In genomic region chr12:55724226-55724939, GRCh38 we compare ENCODE assay signal across 1 cellular context.
A peak's percentile ranks its signal among the peaks of the same experiment; 100 is the strongest.
TF ChIP-seq lines count a peak whose summit lies in the region.

No MANE protein-coding gene starts in this region.

TF ChIP-seq in K562, 482 proteins besides CTCF, POLR2A, EP300 and RAD21 (continued from another document and continues in another):
- TF ChIP-seq POLR3A (IDR thresholded peaks at IDR 0.05; ENCODE audit: borderline replicate concordance, extremely low read depth, insufficient read depth, insufficient read length) (no peak), FOXP4 (CRISPR knock-in tag; IDR thresholded peaks at IDR 0.05; ENCODE audit: borderline replicate concordance) (no peak), PRMT5 (CRISPR knock-in tag; IDR thresholded peaks at IDR 0.05) (no peak), CBFA2T3 (IDR thresholded peaks at IDR 0.05) (no peak), HNRNPH1 (optimal IDR thresholded peaks at IDR 0.05; ENCODE audit: low read depth, low read length) (no peak), POLR2AphosphoS5 (IDR thresholded peaks at IDR 0.05; ENCODE audit: control insufficient read depth, insufficient read depth, low read depth, low read length) (peak; percentile 66; the same call in 1 of the 2 replicates), ZFP30 (CRISPR knock-in tag; IDR thresholded peaks at IDR 0.05; ENCODE audit: borderline replicate concordance) (no peak), ZEB2 (IDR thresholded peaks at IDR 0.05) (no peak), NR2C1 (IDR thresholded peaks at IDR 0.05) (no peak), NR2C1 (tag; IDR thresholded peaks at IDR 0.05) (no peak), NUFIP1 (IDR thresholded peaks at IDR 0.05; ENCODE audit: partially characterized antibody) (no peak), ZNF134 (CRISPR knock-in tag; conservative IDR thresholded peaks at IDR 0.05) (no peak), ZNF740 (CRISPR knock-in tag; IDR thresholded peaks at IDR 0.05) (no peak), ZNF740 (tag; IDR thresholded peaks at IDR 0.05) (no peak), L3MBTL2 (IDR thresholded peaks at IDR 0.05) (no peak), NR2C2 (CRISPR knock-in tag; IDR thresholded peaks at IDR 0.05) (no peak), NR2C2 (tag; IDR thresholded peaks at IDR 0.05) (no peak), SRSF7 (optimal IDR thresholded peaks at IDR 0.05; ENCODE audit: low read depth, low read length) (no peak), ZSCAN29 (IDR thresholded peaks at IDR 0.05) (no peak), SRSF9 (IDR thresholded peaks at IDR 0.05; ENCODE audit: borderline replicate concordance, low read depth, low read length) (no peak), GTF2F1 (IDR thresholded peaks at IDR 0.05; ENCODE audit: low read depth, low read length) (no peak), SUPT5H (IDR thresholded peaks at IDR 0.05) (peak; percentile 49; the same call in 1 of the 2 replicates), SIN3A (IDR thresholded peaks at IDR 0.05; ENCODE audit: borderline replicate concordance in 2 of 2, control insufficient read depth in 1 of 2, low read depth in 2 of 2, low read length in 2 of 2) (no peak), ZNF609 (CRISPR knock-in tag; IDR thresholded peaks at IDR 0.05; ENCODE audit: borderline replicate concordance) (no peak), ZBTB8A (IDR thresholded peaks at IDR 0.05; ENCODE audit: partially characterized antibody) (no peak), SREBF2 (CRISPR knock-in tag; IDR thresholded peaks at IDR 0.05) (no peak), ZNF431 (CRISPR knock-in tag; IDR thresholded peaks at IDR 0.05) (no peak), SMARCE1 (IDR thresholded peaks at IDR 0.05) (no peak), NR4A1 (CRISPR knock-in tag; IDR thresholded peaks at IDR 0.05) (no peak), NR4A1 (tag; IDR thresholded peaks at IDR 0.05) (no peak), ETV5 (CRISPR knock-in tag; IDR thresholded peaks at IDR 0.05; ENCODE audit: low read depth) (no peak), ZNF766 (CRISPR knock-in tag; conservative IDR thresholded peaks at IDR 0.05) (no peak), ZNF253 (CRISPR knock-in tag; conservative IDR thresholded peaks at IDR 0.05) (no peak), ESRRB (CRISPR knock-in tag; IDR thresholded peaks at IDR 0.05; ENCODE audit: borderline replicate concordance) (no peak), ZSCAN32 (CRISPR knock-in tag; IDR thresholded peaks at IDR 0.05) (no peak)
- TF ChIP-seq, protein P1, sequence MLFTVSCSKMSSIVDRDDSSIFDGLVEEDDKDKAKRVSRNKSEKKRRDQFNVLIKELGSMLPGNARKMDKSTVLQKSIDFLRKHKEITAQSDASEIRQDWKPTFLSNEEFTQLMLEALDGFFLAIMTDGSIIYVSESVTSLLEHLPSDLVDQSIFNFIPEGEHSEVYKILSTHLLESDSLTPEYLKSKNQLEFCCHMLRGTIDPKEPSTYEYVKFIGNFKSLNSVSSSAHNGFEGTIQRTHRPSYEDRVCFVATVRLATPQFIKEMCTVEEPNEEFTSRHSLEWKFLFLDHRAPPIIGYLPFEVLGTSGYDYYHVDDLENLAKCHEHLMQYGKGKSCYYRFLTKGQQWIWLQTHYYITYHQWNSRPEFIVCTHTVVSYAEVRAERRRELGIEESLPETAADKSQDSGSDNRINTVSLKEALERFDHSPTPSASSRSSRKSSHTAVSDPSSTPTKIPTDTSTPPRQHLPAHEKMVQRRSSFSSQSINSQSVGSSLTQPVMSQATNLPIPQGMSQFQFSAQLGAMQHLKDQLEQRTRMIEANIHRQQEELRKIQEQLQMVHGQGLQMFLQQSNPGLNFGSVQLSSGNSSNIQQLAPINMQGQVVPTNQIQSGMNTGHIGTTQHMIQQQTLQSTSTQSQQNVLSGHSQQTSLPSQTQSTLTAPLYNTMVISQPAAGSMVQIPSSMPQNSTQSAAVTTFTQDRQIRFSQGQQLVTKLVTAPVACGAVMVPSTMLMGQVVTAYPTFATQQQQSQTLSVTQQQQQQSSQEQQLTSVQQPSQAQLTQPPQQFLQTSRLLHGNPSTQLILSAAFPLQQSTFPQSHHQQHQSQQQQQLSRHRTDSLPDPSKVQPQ (CRISPR knock-in tag; IDR thresholded peaks at IDR 0.05; ENCODE audit: borderline replicate concordance): no peak
- TF ChIP-seq, protein P2, sequence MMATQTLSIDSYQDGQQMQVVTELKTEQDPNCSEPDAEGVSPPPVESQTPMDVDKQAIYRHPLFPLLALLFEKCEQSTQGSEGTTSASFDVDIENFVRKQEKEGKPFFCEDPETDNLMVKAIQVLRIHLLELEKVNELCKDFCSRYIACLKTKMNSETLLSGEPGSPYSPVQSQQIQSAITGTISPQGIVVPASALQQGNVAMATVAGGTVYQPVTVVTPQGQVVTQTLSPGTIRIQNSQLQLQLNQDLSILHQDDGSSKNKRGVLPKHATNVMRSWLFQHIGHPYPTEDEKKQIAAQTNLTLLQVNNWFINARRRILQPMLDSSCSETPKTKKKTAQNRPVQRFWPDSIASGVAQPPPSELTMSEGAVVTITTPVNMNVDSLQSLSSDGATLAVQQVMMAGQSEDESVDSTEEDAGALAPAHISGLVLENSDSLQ (IDR thresholded peaks at IDR 0.05): peak; percentile 41
- TF ChIP-seq, protein P3, sequence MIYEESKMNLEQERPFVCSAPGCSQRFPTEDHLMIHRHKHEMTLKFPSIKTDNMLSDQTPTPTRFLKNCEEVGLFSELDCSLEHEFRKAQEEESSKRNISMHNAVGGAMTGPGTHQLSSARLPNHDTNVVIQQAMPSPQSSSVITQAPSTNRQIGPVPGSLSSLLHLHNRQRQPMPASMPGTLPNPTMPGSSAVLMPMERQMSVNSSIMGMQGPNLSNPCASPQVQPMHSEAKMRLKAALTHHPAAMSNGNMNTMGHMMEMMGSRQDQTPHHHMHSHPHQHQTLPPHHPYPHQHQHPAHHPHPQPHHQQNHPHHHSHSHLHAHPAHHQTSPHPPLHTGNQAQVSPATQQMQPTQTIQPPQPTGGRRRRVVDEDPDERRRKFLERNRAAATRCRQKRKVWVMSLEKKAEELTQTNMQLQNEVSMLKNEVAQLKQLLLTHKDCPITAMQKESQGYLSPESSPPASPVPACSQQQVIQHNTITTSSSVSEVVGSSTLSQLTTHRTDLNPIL (CRISPR knock-in tag; IDR thresholded peaks at IDR 0.05): no peak
- TF ChIP-seq, protein P4, sequence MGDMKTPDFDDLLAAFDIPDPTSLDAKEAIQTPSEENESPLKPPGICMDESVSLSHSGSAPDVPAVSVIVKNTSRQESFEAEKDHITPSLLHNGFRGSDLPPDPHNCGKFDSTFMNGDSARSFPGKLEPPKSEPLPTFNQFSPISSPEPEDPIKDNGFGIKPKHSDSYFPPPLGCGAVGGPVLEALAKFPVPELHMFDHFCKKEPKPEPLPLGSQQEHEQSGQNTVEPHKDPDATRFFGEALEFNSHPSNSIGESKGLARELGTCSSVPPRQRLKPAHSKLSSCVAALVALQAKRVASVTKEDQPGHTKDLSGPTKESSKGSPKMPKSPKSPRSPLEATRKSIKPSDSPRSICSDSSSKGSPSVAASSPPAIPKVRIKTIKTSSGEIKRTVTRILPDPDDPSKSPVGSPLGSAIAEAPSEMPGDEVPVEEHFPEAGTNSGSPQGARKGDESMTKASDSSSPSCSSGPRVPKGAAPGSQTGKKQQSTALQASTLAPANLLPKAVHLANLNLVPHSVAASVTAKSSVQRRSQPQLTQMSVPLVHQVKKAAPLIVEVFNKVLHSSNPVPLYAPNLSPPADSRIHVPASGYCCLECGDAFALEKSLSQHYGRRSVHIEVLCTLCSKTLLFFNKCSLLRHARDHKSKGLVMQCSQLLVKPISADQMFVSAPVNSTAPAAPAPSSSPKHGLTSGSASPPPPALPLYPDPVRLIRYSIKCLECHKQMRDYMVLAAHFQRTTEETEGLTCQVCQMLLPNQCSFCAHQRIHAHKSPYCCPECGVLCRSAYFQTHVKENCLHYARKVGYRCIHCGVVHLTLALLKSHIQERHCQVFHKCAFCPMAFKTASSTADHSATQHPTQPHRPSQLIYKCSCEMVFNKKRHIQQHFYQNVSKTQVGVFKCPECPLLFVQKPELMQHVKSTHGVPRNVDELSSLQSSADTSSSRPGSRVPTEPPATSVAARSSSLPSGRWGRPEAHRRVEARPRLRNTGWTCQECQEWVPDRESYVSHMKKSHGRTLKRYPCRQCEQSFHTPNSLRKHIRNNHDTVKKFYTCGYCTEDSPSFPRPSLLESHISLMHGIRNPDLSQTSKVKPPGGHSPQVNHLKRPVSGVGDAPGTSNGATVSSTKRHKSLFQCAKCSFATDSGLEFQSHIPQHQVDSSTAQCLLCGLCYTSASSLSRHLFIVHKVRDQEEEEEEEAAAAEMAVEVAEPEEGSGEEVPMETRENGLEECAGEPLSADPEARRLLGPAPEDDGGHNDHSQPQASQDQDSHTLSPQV (IDR thresholded peaks at IDR 0.05): no peak
- TF ChIP-seq, protein P5, sequence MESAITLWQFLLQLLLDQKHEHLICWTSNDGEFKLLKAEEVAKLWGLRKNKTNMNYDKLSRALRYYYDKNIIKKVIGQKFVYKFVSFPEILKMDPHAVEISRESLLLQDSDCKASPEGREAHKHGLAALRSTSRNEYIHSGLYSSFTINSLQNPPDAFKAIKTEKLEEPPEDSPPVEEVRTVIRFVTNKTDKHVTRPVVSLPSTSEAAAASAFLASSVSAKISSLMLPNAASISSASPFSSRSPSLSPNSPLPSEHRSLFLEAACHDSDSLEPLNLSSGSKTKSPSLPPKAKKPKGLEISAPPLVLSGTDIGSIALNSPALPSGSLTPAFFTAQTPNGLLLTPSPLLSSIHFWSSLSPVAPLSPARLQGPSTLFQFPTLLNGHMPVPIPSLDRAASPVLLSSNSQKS (CRISPR knock-in tag; IDR thresholded peaks at IDR 0.05): no peak
- TF ChIP-seq, protein P6, sequence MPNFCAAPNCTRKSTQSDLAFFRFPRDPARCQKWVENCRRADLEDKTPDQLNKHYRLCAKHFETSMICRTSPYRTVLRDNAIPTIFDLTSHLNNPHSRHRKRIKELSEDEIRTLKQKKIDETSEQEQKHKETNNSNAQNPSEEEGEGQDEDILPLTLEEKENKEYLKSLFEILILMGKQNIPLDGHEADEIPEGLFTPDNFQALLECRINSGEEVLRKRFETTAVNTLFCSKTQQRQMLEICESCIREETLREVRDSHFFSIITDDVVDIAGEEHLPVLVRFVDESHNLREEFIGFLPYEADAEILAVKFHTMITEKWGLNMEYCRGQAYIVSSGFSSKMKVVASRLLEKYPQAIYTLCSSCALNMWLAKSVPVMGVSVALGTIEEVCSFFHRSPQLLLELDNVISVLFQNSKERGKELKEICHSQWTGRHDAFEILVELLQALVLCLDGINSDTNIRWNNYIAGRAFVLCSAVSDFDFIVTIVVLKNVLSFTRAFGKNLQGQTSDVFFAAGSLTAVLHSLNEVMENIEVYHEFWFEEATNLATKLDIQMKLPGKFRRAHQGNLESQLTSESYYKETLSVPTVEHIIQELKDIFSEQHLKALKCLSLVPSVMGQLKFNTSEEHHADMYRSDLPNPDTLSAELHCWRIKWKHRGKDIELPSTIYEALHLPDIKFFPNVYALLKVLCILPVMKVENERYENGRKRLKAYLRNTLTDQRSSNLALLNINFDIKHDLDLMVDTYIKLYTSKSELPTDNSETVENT (CRISPR knock-in tag; IDR thresholded peaks at IDR 0.05): 0 out of 2 replicates have a peak, but pooled peaks have one; percentile 13
- TF ChIP-seq, protein P7, sequence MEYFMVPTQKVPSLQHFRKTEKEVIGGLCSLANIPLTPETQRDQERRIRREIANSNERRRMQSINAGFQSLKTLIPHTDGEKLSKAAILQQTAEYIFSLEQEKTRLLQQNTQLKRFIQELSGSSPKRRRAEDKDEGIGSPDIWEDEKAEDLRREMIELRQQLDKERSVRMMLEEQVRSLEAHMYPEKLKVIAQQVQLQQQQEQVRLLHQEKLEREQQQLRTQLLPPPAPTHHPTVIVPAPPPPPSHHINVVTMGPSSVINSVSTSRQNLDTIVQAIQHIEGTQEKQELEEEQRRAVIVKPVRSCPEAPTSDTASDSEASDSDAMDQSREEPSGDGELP (CRISPR knock-in tag; IDR thresholded peaks at IDR 0.05; ENCODE audit: borderline replicate concordance): peak; percentile 83
